In genomic region chr3:125045194-125045593, GRCh38 we compare ENCODE assay signal across 1 cellular context.
TF ChIP-seq lines count a peak whose summit lies in the region.

No MANE protein-coding gene starts in this region.

TF ChIP-seq in HepG2, 621 proteins besides CTCF, POLR2A, EP300 and RAD21:
- TF ChIP-seq HOXD1 (CRISPR knock-in tag; IDR thresholded peaks at IDR 0.05): no peak
- TF ChIP-seq ZFP90 (CRISPR knock-in tag; IDR thresholded peaks at IDR 0.05; ENCODE audit: borderline replicate concordance): no peak
- TF ChIP-seq ZNF850 (CRISPR knock-in tag; conservative IDR thresholded peaks at IDR 0.05): no peak
- TF ChIP-seq NCOA1 (CRISPR knock-in tag; IDR thresholded peaks at IDR 0.05): no peak
- TF ChIP-seq CEBPB (IDR thresholded peaks at IDR 0.05; ENCODE audit: borderline replicate concordance, low read depth, low read length): peak; percentile 88
- no peak for TF ChIP-seq SP5 (CRISPR knock-in tag; IDR thresholded peaks at IDR 0.05; ENCODE audit: borderline replicate concordance, low read depth)
- TF ChIP-seq ZBTB42 (CRISPR knock-in tag; IDR thresholded peaks at IDR 0.05): no peak
- TF ChIP-seq ZNF597 (CRISPR knock-in tag; IDR thresholded peaks at IDR 0.05): no peak
- no peak for TF ChIP-seq NFIC (IDR thresholded peaks at IDR 0.05; ENCODE audit: low read length)
- TF ChIP-seq CEBPG (CRISPR knock-in tag; IDR thresholded peaks at IDR 0.05): peak; percentile 69
- TF ChIP-seq CERS6 (CRISPR knock-in tag; IDR thresholded peaks at IDR 0.05): no peak
- TF ChIP-seq JDP2 (CRISPR knock-in tag; IDR thresholded peaks at IDR 0.05; ENCODE audit: borderline replicate concordance): no peak
